7 cellular contexts compared by ENCODE assay signal in genomic region chr5:80245986-80246781, GRCh38. TPM values are rescaled to one million over a fixed set of nuclear protein-coding genes. Genes with fewer than 3 reads are reported as not detected.
DNase-seq lines count a peak whose midpoint lies in the region; ATAC-seq, FAIRE-seq and TF ChIP-seq lines count a peak whose summit lies in the region.

No MANE protein-coding gene starts in this region.

- H4K20me1 ChIP-seq in KMS-11 (ENCODE audit: insufficient read depth) = no peaks in the 10 kb centered on the region

- H2AFZ ChIP-seq in KMS-11 (ENCODE audit: low read depth) = no peak overlapping the region

- H3K4me3 Mint-ChIP-seq in WTC11 = peak overlapping the region; percentile 43

- CTCF ChIA-PET in WTC11 (lab: Charles Lee) = interaction anchor here (0.6 to 1.9 kb wide), 6 partner anchors 9 to 155 kb away, joined by 3 to 6 read pairs (median 4); partner anchors contain the start of gene SERINC5

- H3K4me3 ChIP-seq in KMS-11 (IDR thresholded peaks at IDR 0.05; ENCODE audit: insufficient read depth, low read depth, low read length) (no peak overlapping the region), sigmoid colon (no peak overlapping the region)

- peaks cover 79% of the 10 kb centered on the region for H3K79me2 ChIP-seq in KMS-11 (ENCODE audit: insufficient read depth, low read depth)

- no peaks in the 10 kb centered on the region for H3K9me3 ChIP-seq in sigmoid colon

- peaks cover 67% of the 10 kb centered on the region for H3K4me1 ChIP-seq in KMS-11 (ENCODE audit: low read depth, poor library complexity, severe bottlenecking)
- H3K4me1 ChIP-seq in foreskin keratinocyte = peaks cover 13% of the 10 kb centered on the region
- peaks cover 0 to 48% (median 34%) of the 10 kb centered on the region in 4 donors for H3K4me1 ChIP-seq in sigmoid colon

- POLR2A ChIA-PET in WTC11 (lab: Charles Lee) = interaction anchor here (0.5 to 2.1 kb wide), 9 partner anchors 10 to 257 kb away, joined by 3 to 16 read pairs (median 5); partner anchors contain the start of gene SERINC5

- DNase-seq in WTC11 (ENCODE audit: low spot score) (no peak), foreskin keratinocyte (peak in 1 of 2 donors; percentile 32), sigmoid colon (no peak), HPDE6-E6E7 (ENCODE audit: extremely low spot score) (no peak), GM19239 (ENCODE audit: insufficient read length, low spot score) (no peak)

- peaks cover 62% of the 10 kb centered on the region for H3K4me1 Mint-ChIP-seq in WTC11

- H3K9me3 Mint-ChIP-seq in WTC11 = peaks cover 21% of the 10 kb centered on the region

- intact Hi-C loops in sigmoid colon (cut with DNase I) = no loop called here

- H3K27ac ChIP-seq in KMS-11 (peak overlapping the region; percentile 88), foreskin keratinocyte (peak overlapping the region; percentile 88), sigmoid colon (peak overlapping the region; percentile 54 to 77 (median 58))

- H3K36me3 ChIP-seq in KMS-11 (ENCODE audit: insufficient read depth) (peaks cover 7% of the 10 kb centered on the region; the same call in 1 of the 2 replicates), sigmoid colon (no peaks in the 10 kb centered on the region)

- TF ChIP-seq EP300 in sigmoid colon (IDR thresholded peaks at IDR 0.05) = no peak

- no peaks in the 10 kb centered on the region for H3K27me3 ChIP-seq in KMS-11 (ENCODE audit: insufficient read depth, low read depth)
- no peaks in the 10 kb centered on the region for H3K27me3 ChIP-seq in foreskin keratinocyte
- no peaks in the 10 kb centered on the region for H3K27me3 ChIP-seq in sigmoid colon

- 49 to 51% methylated on average over 2 of the region's 2 CpGs for WGBS in sigmoid colon, 2 donors

- H3K27me3 Mint-ChIP-seq in WTC11 (ENCODE audit: low read depth) = no peaks in the 10 kb centered on the region; the same call in 1 of the 2 replicates

- no peak for FAIRE-seq in GM19239 (lab: Jason Lieb, UNC)

- TF ChIP-seq POLR2A in sigmoid colon (IDR thresholded peaks at IDR 0.05) = no peak

- peaks cover 43% of the 10 kb centered on the region for H3K36me3 Mint-ChIP-seq in WTC11

- peak overlapping the region; percentile 97 for H3K27ac Mint-ChIP-seq in WTC11

- TF ChIP-seq CTCF in KMS-11 (conservative IDR thresholded peaks at IDR 0.05; ENCODE audit: low read depth, low read length) (no peak), WTC11 (IDR thresholded peaks at IDR 0.05) (no peak), foreskin keratinocyte (conservative IDR thresholded peaks at IDR 0.05) (no peak), sigmoid colon (IDR thresholded peaks at IDR 0.05) (no peak)

- H3K4me2 ChIP-seq in KMS-11 = peak overlapping the region; percentile 87

- H3K9ac ChIP-seq in KMS-11 = peak overlapping the region; percentile 56

- ATAC-seq in WTC11 = peak; percentile 31
- ATAC-seq in foreskin keratinocyte = no peak
- no peak for ATAC-seq in GM18519 (IDR thresholded peaks at IDR 0.05; ENCODE audit: low FRiP score, unreplicated experiment)

TF ChIP-seq in WTC11, 78 proteins besides CTCF, POLR2A, EP300 and RAD21:
- TF ChIP-seq RELA (CRISPR knock-in tag; IDR thresholded peaks at IDR 0.05; ENCODE audit: borderline replicate concordance) (no peak), FOXP4 (CRISPR knock-in tag; IDR thresholded peaks at IDR 0.05) (peak; percentile 33; the same call in 1 of the 2 replicates), JAZF1 (CRISPR knock-in tag; IDR thresholded peaks at IDR 0.05) (no peak), ZMAT4 (CRISPR knock-in tag; IDR thresholded peaks at IDR 0.05) (peak; percentile 81; the same call in 1 of the 2 replicates), E2F1 (CRISPR knock-in tag; IDR thresholded peaks at IDR 0.05) (no peak), TCF7 (CRISPR knock-in tag; IDR thresholded peaks at IDR 0.05; ENCODE audit: low read depth) (no peak)
TF ChIP-seq in WTC11: peak in this region for 2.

RNA-seq across cellular contexts. Expression of gene SERINC5, which starts 9.7 kb away (rescaled TPM):
- total RNA-seq in WTC11 (2021) (128 to 139 TPM (median 139 TPM) in 3 replicates), foreskin keratinocyte (19.1 and 21.4 TPM in 2 replicates), sigmoid colon (10 to 100 TPM in 2 of 4 donors, 1 to 10 TPM in 2; 6.6 to 11.9 (median 9.9) TPM)
- polyA plus RNA-seq in foreskin keratinocyte (2.9 and 3.9 TPM in 2 replicates), sigmoid colon (10 to 100 TPM in 1 of 3 donors, 1 to 10 TPM in 2; 3.6 to 25.9 (median 5.1) TPM)
